Comparison of ENCODE assay signal across 28 cellular contexts in genomic region chr2:221337957-221338685, GRCh38.
DNase-seq lines count a peak whose midpoint lies in the region; ATAC-seq lines count a peak whose summit lies in the region.
"Had no signal": no experiment of that assay in that cellular context is flagged by ENCODE, and none has a peak within 500 bp of the region (broad histone marks: within the 10 kb centered on the region; RNA-seq: fewer than 3 reads in every experiment).

No MANE protein-coding gene starts in this region.

- CTCF ChIA-PET in activated CD8-positive, alpha-beta memory T cell treated with anti-CD3 and anti-CD28 coated beads, Interleukin-2, amount 10 ng/mL, durations not matched to agents 7 days and 5 days (lab: Charles Lee), result no interaction called here

- no peaks in the 10 kb centered on the region for H3K36me3 Mint-ChIP-seq in activated CD8-positive, alpha-beta memory T cell treated with anti-CD3 and anti-CD28 coated beads, Interleukin-2, amount 10 ng/mL, durations not matched to agents 7 days and 5 days
- H3K36me3 Mint-ChIP-seq: naive thymus-derived CD4-positive, alpha-beta T cell had no signal

- H3K9me3 Mint-ChIP-seq in activated CD8-positive, alpha-beta memory T cell treated with anti-CD3 and anti-CD28 coated beads, Interleukin-2, amount 10 ng/mL, durations not matched to agents 7 days and 5 days (ENCODE audit: low read depth), result no peaks in the 10 kb centered on the region
- H3K9me3 Mint-ChIP-seq: activated T-cell treated with anti-CD3 and anti-CD28 coated beads, Interleukin-2, amount 50 U/mL, for 4 hours; endodermal cell had no signal

- H3K27ac Mint-ChIP-seq in activated CD8-positive, alpha-beta memory T cell treated with anti-CD3 and anti-CD28 coated beads, Interleukin-2, amount 10 ng/mL, durations not matched to agents 7 days and 5 days, result no peak overlapping the region
- H3K27ac Mint-ChIP-seq: CD4-positive, CD25-positive, alpha-beta regulatory T cell; endodermal cell; naive thymus-derived CD4-positive, alpha-beta T cell had no signal

- H3K4me3 Mint-ChIP-seq in activated CD8-positive, alpha-beta memory T cell treated with anti-CD3 and anti-CD28 coated beads, Interleukin-2, amount 10 ng/mL, durations not matched to agents 7 days and 5 days, result no peak overlapping the region
- H3K4me3 Mint-ChIP-seq: activated T-cell treated with anti-CD3 and anti-CD28 coated beads, Interleukin-2, amount 50 U/mL, for 4 hours; CD4-positive, CD25-positive, alpha-beta regulatory T cell; endodermal cell; naive thymus-derived CD4-positive, alpha-beta T cell had no signal

- no peaks in the 10 kb centered on the region for H3K27me3 Mint-ChIP-seq in activated CD8-positive, alpha-beta memory T cell treated with anti-CD3 and anti-CD28 coated beads, Interleukin-2, amount 10 ng/mL, durations not matched to agents 7 days and 5 days

- DNase-seq in middle frontal gyrus (ENCODE audit: extremely low spot score, low spot score), result peak; percentile 12
- DNase-seq in germinal center (ENCODE audit: low spot score), result no peak
- DNase-seq in activated CD8-positive, alpha-beta memory T cell treated with anti-CD3 and anti-CD28 coated beads, Interleukin-2, amount 10 ng/mL, durations not matched to agents 7 days and 5 days, result no peak
- DNase-seq in NCI-H82 treated with DMSO at 0.1 percent for 48 hours (lab: John Stamatoyannopoulos, UW; ENCODE audit: unreplicated experiment), result no peak
- DNase-seq: activated naive CD4-positive, alpha-beta T cell treated with Interleukin-2 at 50 U/mL for 16 hours; activated T-cell treated with anti-CD3 and anti-CD28 coated beads, Interleukin-2, amount 50 U/mL, for 4 hours; amygdala; CD4-positive, CD25-positive, alpha-beta regulatory T cell; colonic mucosa; DMS 273 treated with DMSO at 0.1 percent for 48 hours; endodermal cell; left cardiac atrium; mesendoderm; MV-4-11; naive thymus-derived CD4-positive, alpha-beta T cell; NCI-H1694 treated with DMSO at 0.1 percent for 48 hours; NCI-H226; NCI-H774; ovary; SIG-M5; stimulated activated CD4-positive, alpha-beta T cell treated with anti-CD3 and anti-CD28 coated beads, Interleukin-4, amount 100 ng/mL, for 4 hours; stimulated activated naive CD8-positive, alpha-beta T cell treated with anti-CD3 and anti-CD28 coated beads, Interleukin-15, Interleukin-2, amounts not matched to agents 100 U/mL and 50 U/mL, for 24 hours; tibial artery had no signal

- no peaks in the 10 kb centered on the region for H3K4me1 Mint-ChIP-seq in activated CD8-positive, alpha-beta memory T cell treated with anti-CD3 and anti-CD28 coated beads, Interleukin-2, amount 10 ng/mL, durations not matched to agents 7 days and 5 days
- H3K4me1 Mint-ChIP-seq: CD4-positive, CD25-positive, alpha-beta regulatory T cell; endodermal cell; naive thymus-derived CD4-positive, alpha-beta T cell had no signal

- ATAC-seq in GM18873 (IDR thresholded peaks at IDR 0.05; ENCODE audit: low FRiP score, unreplicated experiment) (peak; percentile 78), HG02588 (IDR thresholded peaks at IDR 0.05; ENCODE audit: unreplicated experiment) (peak; percentile 73), HG03432 (IDR thresholded peaks at IDR 0.05; ENCODE audit: unreplicated experiment) (peak; percentile 84), HG03280 (IDR thresholded peaks at IDR 0.05; ENCODE audit: unreplicated experiment) (no peak)
- no peak for ATAC-seq in activated CD8-positive, alpha-beta memory T cell treated with anti-CD3 and anti-CD28 coated beads, Interleukin-2, amount 10 ng/mL, durations not matched to agents 7 days and 5 days
- ATAC-seq: activated CD4-positive, CD25-positive, alpha-beta regulatory T cell treated with anti-CD3 and anti-CD28 coated beads, Interleukin-2, amount 50 U/mL, for 24 hours; activated T-cell treated with anti-CD3 and anti-CD28 coated beads, Interleukin-2, amount 50 U/mL, for 4 hours; naive thymus-derived CD4-positive, alpha-beta T cell; stimulated activated naive CD8-positive, alpha-beta T cell treated with anti-CD3 and anti-CD28 coated beads, Interleukin-15, Interleukin-2, amounts not matched to agents 100 U/mL and 50 U/mL, for 24 hours had no signal

Comparison
In these comparisons a context has a peak if more than half of its experiments do, and no peak if none do; other contexts are left out.
1. ATAC-seq: peak in GM18873 (single experiment), HG02588 (single experiment) and HG03432 (single experiment); none in HG03280 (single experiment) and activated CD8-positive, alpha-beta memory T cell treated with anti-CD3 and anti-CD28 coated beads, Interleukin-2, amount 10 ng/mL, durations not matched to agents 7 days and 5 days (single experiment).